ENCODE assay signal across 15 cellular contexts in the genomic region with DNA sequence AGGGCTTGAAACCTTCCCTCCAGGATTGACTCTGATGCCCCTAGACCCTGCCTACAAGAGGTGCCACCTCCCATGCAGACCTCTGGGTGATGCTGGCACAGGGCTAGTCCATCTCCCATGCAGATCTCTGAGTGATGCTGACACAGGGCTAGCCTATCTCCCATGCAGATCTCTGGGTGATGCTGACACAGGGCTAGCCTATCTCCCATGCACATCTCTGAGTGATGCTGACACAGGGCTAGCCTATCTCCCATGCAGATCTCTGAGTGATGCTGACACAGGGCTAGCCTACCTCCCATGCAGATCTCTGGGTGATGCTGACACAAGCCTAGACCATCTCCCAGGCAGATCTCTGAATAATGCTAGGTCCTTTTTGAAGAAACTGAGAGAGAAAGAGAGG.
DNase-seq lines count a peak whose midpoint lies in the region; ATAC-seq, FAIRE-seq and TF ChIP-seq lines count a peak whose summit lies in the region.
"Had no signal": no experiment of that assay in that cellular context is flagged by ENCODE, and none has a peak within 500 bp of the region (broad histone marks: within the 10 kb centered on the region; RNA-seq: fewer than 3 reads in every experiment).

No MANE protein-coding gene starts in this region.

- intact Hi-C loops in GM12878 (cut with micrococcal nuclease; ENCODE audit: unreplicated experiment), result loop anchor here (10.0 kb wide), 1 partner anchor 343 kb away; no protein-coding TSS in a partner anchor

- no peak for ATAC-seq in GM12878

- TF ChIP-seq EP300 in GM12878 (IDR thresholded peaks at IDR 0.05; ENCODE audit: borderline replicate concordance in 1 of 2, control insufficient read depth in 1 of 2, low read depth in 2 of 2, low read length in 2 of 2), result no peak

- in situ Hi-C loops in GM23248 (cut with MboI), result no loop called here
- in situ Hi-C loops in GM12878 (cut with MboI), result no loop called here

- TF ChIP-seq CTCF in GM12878 (IDR thresholded peaks at IDR 0.05 in 2 of 3, conservative IDR thresholded peaks at IDR 0.05 in 1 of 3; ENCODE audit: control insufficient read depth in 2 of 3, extremely low read depth in 1 of 3, insufficient read depth in 1 of 3, low read depth in 3 of 3, low read length in 3 of 3), result no peak
- no peak for TF ChIP-seq CTCF in D721Med (IDR thresholded peaks at IDR 0.05; ENCODE audit: insufficient read depth, missing control alignments)

- no peak for TF ChIP-seq POLR2A in GM12878 (IDR thresholded peaks at IDR 0.05; ENCODE audit: low read depth, low read length)

- no peak overlapping the region for H3K4me2 ChIP-seq in GM23248 (ENCODE audit: unreplicated experiment)
- no peak overlapping the region for H3K4me2 ChIP-seq in GM12878 (ENCODE audit: control insufficient read depth, insufficient read depth)
- H3K4me2 ChIP-seq: A549, PC-9 had no signal

- no peaks in the 10 kb centered on the region for H3K27me3 ChIP-seq in GM23248 (replicated peaks; ENCODE audit: insufficient read depth)
- H3K27me3 ChIP-seq in GM12878 (replicated peaks in 1 of 2; ENCODE audit: control insufficient read depth in 2 of 2, insufficient read depth in 2 of 2, low read length in 1 of 2), result peaks cover 0 to 3% of the 10 kb centered on the region in 2 experiments; a peak in 3 of 4 replicates

- DNase-seq in EH (ENCODE audit: low read depth) (peak; percentile 45), GM23248 (peak; percentile 47), GM12878 (ENCODE audit: low read depth, low spot score) (no peak), islet precursor cell (peak; percentile 54), GDM1 (lab: John Stamatoyannopoulos, UW) (no peak), COLO829 (ENCODE audit: low spot score) (no peak), NCI-H82 treated with DMSO at 0.1 percent for 48 hours (lab: John Stamatoyannopoulos, UW; ENCODE audit: unreplicated experiment) (no peak), D721Med (ENCODE audit: insufficient read length, low spot score) (no peak)
- DNase-seq: CD4-positive, alpha-beta T cell; HCEC 1CT; NCI-H1436 treated with DMSO at 0.1 percent for 48 hours; NCI-H446 treated with DMSO at 0.1 percent for 48 hours; PC-9 had no signal

- H2AFZ ChIP-seq in GM23248, result 0 out of 2 replicates have a peak overlapping the region, but pooled peaks have one; percentile 4
- H2AFZ ChIP-seq in GM12878 (ENCODE audit: control insufficient read depth, low read depth, low read length), result no peak overlapping the region
- H2AFZ ChIP-seq: GM23338, PC-9 had no signal

- BruUV-seq in GM12878 (replicated peaks; lab: Mats Ljungman, UMichigan), result no TSS peak

- H3K9me2 ChIP-seq in GM23248 (ENCODE audit: insufficient read depth), result no peaks in the 10 kb centered on the region

- H3F3A ChIP-seq in GM23248 (ENCODE audit: insufficient read depth), result no peaks in the 10 kb centered on the region

- no peak for FAIRE-seq in GM12878 (lab: Jason Lieb, UNC)
- FAIRE-seq in D721Med (lab: Jason Lieb, UNC), result no peak
- FAIRE-seq: A549 had no signal

- TF ChIP-seq RAD21 in GM12878 (IDR thresholded peaks at IDR 0.05; ENCODE audit: insufficient read depth, low read depth, low read length), result no peak

- no peak overlapping the region for H3K27ac ChIP-seq in GM23248
- no peak overlapping the region for H3K27ac ChIP-seq in GM12878 (ENCODE audit: control insufficient read depth, insufficient read depth)
- H3K27ac ChIP-seq: A549, PC-9 had no signal

- no peaks in the 10 kb centered on the region for H4K20me1 ChIP-seq in GM23248 (ENCODE audit: insufficient read depth)
- no peaks in the 10 kb centered on the region for H4K20me1 ChIP-seq in GM12878 (ENCODE audit: control insufficient read depth, insufficient read depth)

- RAD21 ChIA-PET in GM12878 (lab: Charles Lee; ENCODE audit: unreplicated experiment), result no interaction called here

- SMC1A ChIA-PET in GM12878 (lab: Charles Lee; ENCODE audit: uncharacterized antibody, unreplicated experiment), result no interaction called here

- H3K9ac ChIP-seq in GM23248, result no peak overlapping the region
- H3K9ac ChIP-seq in GM12878 (ENCODE audit: control insufficient read depth, insufficient read depth, low read length), result no peak overlapping the region

- H3K79me2 ChIP-seq in GM23248 (ENCODE audit: insufficient read depth) (no peaks in the 10 kb centered on the region), GM12878 (ENCODE audit: control insufficient read depth, insufficient read depth, low read length) (no peaks in the 10 kb centered on the region)

- H3K4me3 ChIP-seq in GM23248, result no peak overlapping the region
- no peak overlapping the region for H3K4me3 ChIP-seq in GM12878
- H3K4me3 ChIP-seq: A549, PC-9 had no signal

- H3K4me1 ChIP-seq in GM23248 (ENCODE audit: insufficient read depth) (no peaks in the 10 kb centered on the region), GM12878 (ENCODE audit: control insufficient read depth, insufficient read depth, low read length) (no peaks in the 10 kb centered on the region)
- H3K4me1 ChIP-seq: A549 had no signal

- POLR2A ChIA-PET in GM12878 (lab: Charles Lee), result no interaction called here

- CTCF ChIA-PET in GM12878 (lab: Yijun Ruan, JAX), result no interaction called here

- no peaks in the 10 kb centered on the region for H3K9me3 ChIP-seq in GM23248 (ENCODE audit: low read depth)
- no peaks in the 10 kb centered on the region for H3K9me3 ChIP-seq in GM12878 (replicated peaks; ENCODE audit: control insufficient read depth, insufficient read depth, low read length)
- H3K9me3 ChIP-seq: A549 had no signal

- no peaks in the 10 kb centered on the region for H3K36me3 ChIP-seq in GM23248 (ENCODE audit: low read depth)
- no peaks in the 10 kb centered on the region; a peak in 1 of 4 replicates for H3K36me3 ChIP-seq in GM12878 (ENCODE audit: control insufficient read depth in 2 of 2, insufficient read depth in 2 of 2, low read length in 1 of 2)

TF ChIP-seq in GM12878, 131 proteins besides CTCF, POLR2A, EP300 and RAD21:
- TF ChIP-seq SREBF2 (IDR thresholded peaks at IDR 0.05; ENCODE audit: low read length) (no peak), TCF3 (IDR thresholded peaks at IDR 0.05; ENCODE audit: borderline replicate concordance, insufficient read depth, low read depth, low read length) (0 out of 2 replicates have a peak, but pooled peaks have one; percentile 52)
- TF ChIP-seq, protein P1, sequence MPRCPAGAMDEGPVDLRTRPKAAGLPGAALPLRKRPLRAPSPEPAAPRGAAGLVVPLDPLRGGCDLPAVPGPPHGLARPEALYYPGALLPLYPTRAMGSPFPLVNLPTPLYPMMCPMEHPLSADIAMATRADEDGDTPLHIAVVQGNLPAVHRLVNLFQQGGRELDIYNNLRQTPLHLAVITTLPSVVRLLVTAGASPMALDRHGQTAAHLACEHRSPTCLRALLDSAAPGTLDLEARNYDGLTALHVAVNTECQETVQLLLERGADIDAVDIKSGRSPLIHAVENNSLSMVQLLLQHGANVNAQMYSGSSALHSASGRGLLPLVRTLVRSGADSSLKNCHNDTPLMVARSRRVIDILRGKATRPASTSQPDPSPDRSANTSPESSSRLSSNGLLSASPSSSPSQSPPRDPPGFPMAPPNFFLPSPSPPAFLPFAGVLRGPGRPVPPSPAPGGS (IDR thresholded peaks at IDR 0.05; ENCODE audit: borderline replicate concordance, insufficient read depth, low read depth, low read length, poor library complexity, severe bottlenecking), result peak; percentile 94

Comparison
In these comparisons a context has a peak if more than half of its experiments do, and no peak if none do; other contexts are left out.
1. DNase-seq: peak in EH (single experiment), GM23248 (single experiment) and islet precursor cell (single experiment); none in GM12878 (single experiment), GDM1 (single experiment), COLO829 (single experiment), NCI-H82 treated with DMSO at 0.1 percent for 48 hours (single experiment) and D721Med (single experiment).